26 cellular contexts compared by ENCODE assay signal in genomic region chr6:119829006-119829405, GRCh38.
"Had no signal": no experiment of that assay in that cellular context is flagged by ENCODE, and none has a peak within 500 bp of the region (broad histone marks: within the 10 kb centered on the region; RNA-seq: fewer than 3 reads in every experiment).

No MANE protein-coding gene starts in this region.

- H3K27ac Mint-ChIP-seq: immature natural killer cell; mesothelial cell of epicardium; natural killer cell; nephron progenitor cell; neural progenitor cell; stimulated activated naive B cell treated with anti-CD40 and anti-IgM and Interleukin-4, amounts not matched to agents 10 μg/mL and 1 μg/mL and 100 μg/mL, for 72 hours had no signal

- H3K9ac ChIP-seq: neural progenitor cell, parathyroid adenoma had no signal

- H3K4me3 Mint-ChIP-seq: immature natural killer cell; mesothelial cell of epicardium; naive B cell; natural killer cell; nephron progenitor cell; neural progenitor cell; stimulated activated naive B cell treated with anti-CD40 and anti-IgM and Interleukin-4, amounts not matched to agents 10 μg/mL and 1 μg/mL and 100 μg/mL, for 72 hours had no signal

- DNase-seq: hypothalamus; immature natural killer cell; left ventricle myocardium inferior; naive B cell; natural killer cell; nephron progenitor cell; occipital lobe; psoas muscle; right lobe of liver; stimulated activated CD4-positive, alpha-beta T cell treated with anti-CD3 and anti-CD28 coated beads, Interleukin-12 subunit alpha, Interleukin-12 subunit beta, amount 100 ng/mL, for 4 hours; stimulated activated CD4-positive, alpha-beta T cell treated with anti-CD3 and anti-CD28 coated beads, Interleukin-15, amount 100 ng/mL, for 24 hours; stimulated activated CD4-positive, alpha-beta T cell treated with anti-CD3 and anti-CD28 coated beads, Interleukin-2, amount 100 ng/mL, for 24 hours; stimulated activated CD4-positive, alpha-beta T cell treated with anti-CD3 and anti-CD28 coated beads, Interleukin-4, amount 100 ng/mL, for 1 hour; stimulated activated naive B cell treated with anti-CD40 and anti-IgM and Interleukin-4, amounts not matched to agents 10 μg/mL and 1 μg/mL and 100 μg/mL, for 72 hours; stimulated activated naive CD8-positive, alpha-beta T cell treated with anti-CD3 and anti-CD28 coated beads, Interleukin-15, Interleukin-2, amounts not matched to agents 100 U/mL and 50 U/mL, for 24 hours; stomach; testis; thyroid gland; transverse colon; upper lobe of right lung had no signal

- ATAC-seq: natural killer cell; psoas muscle; right lobe of liver; stimulated activated naive B cell treated with anti-CD40 and anti-IgM and Interleukin-4, amounts not matched to agents 10 μg/mL and 1 μg/mL and 100 μg/mL, for 72 hours; stimulated activated naive CD8-positive, alpha-beta T cell treated with anti-CD3 and anti-CD28 coated beads, Interleukin-15, Interleukin-2, amounts not matched to agents 100 U/mL and 50 U/mL, for 24 hours; upper lobe of right lung had no signal

- H3K27ac ChIP-seq: left ventricle myocardium inferior, neural progenitor cell, neutrophil, parathyroid adenoma, psoas muscle, right lobe of liver, stomach, testis, thyroid gland, transverse colon, upper lobe of right lung had no signal

- H3K4me1 ChIP-seq: left ventricle myocardium inferior, neural progenitor cell, parathyroid adenoma, psoas muscle, right lobe of liver, stomach, testis, thyroid gland, transverse colon, upper lobe of right lung had no signal

- H3K4me3 ChIP-seq: left ventricle myocardium inferior, neural progenitor cell, psoas muscle, right lobe of liver, stomach, testis, thyroid gland, transverse colon, upper lobe of right lung had no signal

- H3K27me3 ChIP-seq: neural progenitor cell, neutrophil, right lobe of liver, stomach, testis, thyroid gland, transverse colon, upper lobe of right lung had no signal

- H3K4me1 Mint-ChIP-seq: immature natural killer cell, mesothelial cell of epicardium, natural killer cell, nephron progenitor cell, neural progenitor cell had no signal

- H2AFZ ChIP-seq: neural progenitor cell, parathyroid adenoma had no signal

- FAIRE-seq: islet of Langerhans, urothelium cell line had no signal

- H3K9me3 Mint-ChIP-seq: natural killer cell; stimulated activated naive B cell treated with anti-CD40 and anti-IgM and Interleukin-4, amounts not matched to agents 10 μg/mL and 1 μg/mL and 100 μg/mL, for 72 hours had no signal

- H3K4me2 ChIP-seq: neural progenitor cell had no signal

- H3K36me3 Mint-ChIP-seq: immature natural killer cell; mesothelial cell of epicardium; naive B cell; natural killer cell; neural progenitor cell; stimulated activated naive B cell treated with anti-CD40 and anti-IgM and Interleukin-4, amounts not matched to agents 10 μg/mL and 1 μg/mL and 100 μg/mL, for 72 hours had no signal

- H3K9me3 ChIP-seq: neutrophil, psoas muscle, right lobe of liver, testis, thyroid gland, transverse colon, upper lobe of right lung had no signal

- H3K79me2 ChIP-seq: parathyroid adenoma had no signal

- H3K36me3 ChIP-seq: left ventricle myocardium inferior, neural progenitor cell, neutrophil, right lobe of liver, stomach, thyroid gland, transverse colon, upper lobe of right lung had no signal

- H3K27me3 Mint-ChIP-seq: stimulated activated naive B cell treated with anti-CD40 and anti-IgM and Interleukin-4, amounts not matched to agents 10 μg/mL and 1 μg/mL and 100 μg/mL, for 72 hours had no signal
